Comparison of ENCODE assay signal across 8 cellular contexts in the genomic region with DNA sequence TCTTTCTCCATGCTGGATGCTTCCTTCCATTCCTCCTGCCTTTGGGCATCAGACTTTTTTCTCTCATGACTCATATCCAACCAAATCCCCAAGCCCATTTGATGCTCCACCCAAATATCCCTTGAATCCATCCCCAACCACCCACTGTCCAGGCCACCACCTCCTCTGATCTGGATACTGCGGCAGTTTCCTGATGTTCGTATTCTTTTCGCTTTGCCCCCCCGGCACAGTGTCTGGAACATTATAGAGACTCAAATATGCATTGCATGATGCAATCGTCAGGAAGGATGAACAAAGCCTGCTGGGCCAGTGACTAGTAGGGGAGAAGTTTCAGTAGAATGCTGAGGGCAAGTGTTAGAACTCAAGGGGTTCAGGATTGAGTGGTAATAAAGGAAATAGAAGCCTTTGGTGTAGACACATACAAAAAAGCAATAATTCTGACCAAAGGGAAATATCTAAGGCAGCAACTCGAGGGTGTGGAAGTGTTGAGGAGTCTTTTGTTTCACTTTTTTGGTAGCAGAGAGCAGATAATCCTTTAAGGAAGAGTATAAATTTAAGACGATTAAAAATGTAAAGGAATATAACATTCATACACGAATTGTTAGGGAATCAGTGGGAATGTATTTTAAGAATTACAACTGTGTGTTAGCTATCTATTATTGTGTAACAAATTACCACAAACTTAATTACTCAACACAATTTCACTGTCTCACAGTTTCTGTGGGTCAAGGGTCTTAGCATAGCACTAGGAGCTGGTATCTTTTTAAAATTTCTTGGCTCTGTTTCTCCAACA.
DNase-seq lines count a peak whose midpoint lies in the region; ATAC-seq and TF ChIP-seq lines count a peak whose summit lies in the region.
"Had no signal": no experiment of that assay in that cellular context is flagged by ENCODE, and none has a peak within 500 bp of the region (broad histone marks: within the 10 kb centered on the region; RNA-seq: fewer than 3 reads in every experiment).

No MANE protein-coding gene starts in this region.

- H3K9me3 ChIP-seq in adipocyte (ENCODE audit: control insufficient read depth, low read length) (no peaks in the 10 kb centered on the region), neutrophil (peaks cover 5% of the 10 kb centered on the region)

- peak overlapping the region; percentile 63 for H3K9ac ChIP-seq in adipocyte (ENCODE audit: low read length)

- ATAC-seq in GM21528 (IDR thresholded peaks at IDR 0.05; ENCODE audit: low FRiP score, unreplicated experiment), result no peak

- H3K36me3 ChIP-seq in adipocyte (ENCODE audit: control insufficient read depth, insufficient read depth, low read length, severe bottlenecking) (peaks cover 36% of the 10 kb centered on the region), neutrophil (peaks cover 52% of the 10 kb centered on the region)

- H3K27ac ChIP-seq in neutrophil, result peak overlapping the region; percentile 98

- H3K4me1 ChIP-seq in adipocyte (ENCODE audit: control insufficient read depth, insufficient read depth, low read length), result peaks cover 43% of the 10 kb centered on the region
- peaks cover 45 to 48% of the 10 kb centered on the region in 2 experiments for H3K4me1 ChIP-seq in neutrophil (ENCODE audit: control insufficient read depth in 1 of 2, insufficient read depth in 1 of 2, low read depth in 1 of 2, low read length in 1 of 2)

- H3K4me3 ChIP-seq in adipocyte (ENCODE audit: low read length), result peak overlapping the region; percentile 56
- H3K4me3 ChIP-seq in neutrophil (ENCODE audit: low read depth in 1 of 2, low read length in 1 of 2), result no peak overlapping the region

- DNase-seq in GM03348 (ENCODE audit: low spot score) (peak; percentile 24), NOMO-1 treated with DMSO at 0.1 percent for 48 hours (lab: John Stamatoyannopoulos, UW; ENCODE audit: unreplicated experiment) (peak; percentile 64), adipocyte (ENCODE audit: low read depth) (peak; percentile 49), NCI-H1048 (lab: John Stamatoyannopoulos, UW) (no peak), KG1 (lab: John Stamatoyannopoulos, UW) (no peak)
- DNase-seq: NCI-H1105 had no signal

- TF ChIP-seq CTCF in neutrophil (IDR thresholded peaks at IDR 0.05), result no peak

- no peaks in the 10 kb centered on the region for H3K27me3 ChIP-seq in adipocyte (replicated peaks; ENCODE audit: control insufficient read depth, insufficient read depth, low read length)
- H3K27me3 ChIP-seq in neutrophil, result no peaks in the 10 kb centered on the region

Comparison
In these comparisons a context has a peak if more than half of its experiments do, and no peak if none do; other contexts are left out.
1. DNase-seq: peak in GM03348 (single experiment), NOMO-1 treated with DMSO at 0.1 percent for 48 hours (single experiment) and adipocyte (single experiment); none in NCI-H1048 (single experiment) and KG1 (single experiment).